Comparison of ENCODE assay signal across 8 cellular contexts in the genomic region with DNA sequence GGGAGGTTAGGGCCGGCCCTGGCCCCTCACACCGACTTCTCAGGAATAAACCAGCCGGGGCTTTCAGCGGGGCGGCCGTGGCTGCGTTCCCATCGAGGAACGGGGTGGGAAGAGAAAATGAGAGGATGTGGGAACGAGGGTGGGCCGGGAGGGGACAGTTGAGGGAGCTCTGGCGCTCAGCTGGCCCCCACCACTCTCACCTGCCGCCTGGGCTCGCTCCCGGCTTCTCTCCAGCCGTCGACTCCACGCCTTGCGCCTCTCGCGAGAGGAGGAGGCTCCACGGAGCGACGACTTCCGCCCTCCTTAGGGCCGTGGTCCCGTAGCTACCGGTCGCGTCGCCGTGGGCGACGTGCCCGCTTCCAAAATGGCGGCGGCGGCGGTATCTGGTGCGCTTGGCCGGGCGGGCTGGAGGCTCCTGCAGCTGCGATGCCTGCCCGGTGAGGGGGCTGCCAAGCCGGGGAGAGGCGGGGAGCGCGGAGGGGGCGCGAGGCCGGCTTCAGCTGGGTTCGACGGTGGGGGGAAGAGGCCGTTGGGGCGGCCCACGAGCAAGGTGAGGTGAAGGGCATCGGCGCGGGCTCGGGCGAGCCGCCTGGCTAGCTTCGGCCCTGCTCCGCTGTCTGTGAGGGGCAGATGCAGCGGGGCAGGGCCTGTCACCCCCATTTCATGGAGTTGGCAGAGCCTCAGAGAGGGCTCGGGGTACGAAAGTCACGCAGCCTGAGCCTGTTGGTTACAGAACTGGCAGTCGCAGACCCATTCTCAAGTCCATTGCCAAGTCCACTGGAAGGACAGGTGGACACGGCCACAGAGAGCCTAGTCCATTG. TPM values are rescaled to one million over a fixed set of nuclear protein-coding genes. Genes with fewer than 3 reads are reported as not detected.
DNase-seq lines count a peak whose midpoint lies in the region; ATAC-seq, FAIRE-seq and TF ChIP-seq lines count a peak whose summit lies in the region.

A gene (minus strand): TSS at position 244 of the 821 bp plus-strand sequence. CDS start 6,457 bp downstream, outside the sequence.
A gene with protein sequence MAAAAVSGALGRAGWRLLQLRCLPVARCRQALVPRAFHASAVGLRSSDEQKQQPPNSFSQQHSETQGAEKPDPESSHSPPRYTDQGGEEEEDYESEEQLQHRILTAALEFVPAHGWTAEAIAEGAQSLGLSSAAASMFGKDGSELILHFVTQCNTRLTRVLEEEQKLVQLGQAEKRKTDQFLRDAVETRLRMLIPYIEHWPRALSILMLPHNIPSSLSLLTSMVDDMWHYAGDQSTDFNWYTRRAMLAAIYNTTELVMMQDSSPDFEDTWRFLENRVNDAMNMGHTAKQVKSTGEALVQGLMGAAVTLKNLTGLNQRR (plus strand): TSS at position 338 of the 821 bp plus-strand sequence. CDS start 27 bp downstream, at position 365.

- H3K27me3 Mint-ChIP-seq in central memory CD8-positive, alpha-beta T cell = no peaks in the 10 kb centered on the region

- TF ChIP-seq CTCF in AG10803 (conservative IDR thresholded peaks at IDR 0.05; ENCODE audit: low read length) (no peak), keratinocyte (optimal IDR thresholded peaks at IDR 0.05 in 1 of 3, IDR thresholded peaks at IDR 0.05 in 1 of 3, conservative IDR thresholded peaks at IDR 0.05 in 1 of 3; ENCODE audit: extremely low read depth in 1 of 3, insufficient read depth in 2 of 3, low read length in 3 of 3) (no peak)

- peaks cover under 1 to 4% of the 10 kb centered on the region in 2 experiments for H3K36me3 ChIP-seq in keratinocyte (ENCODE audit: control insufficient read depth in 2 of 2, extremely low read depth in 1 of 2, insufficient read depth in 2 of 2, low read length in 2 of 2)

- ATAC-seq in GM19035 (IDR thresholded peaks at IDR 0.05; ENCODE audit: unreplicated experiment) (peak; percentile 98), HG03342 (IDR thresholded peaks at IDR 0.05; ENCODE audit: unreplicated experiment) (peak; percentile 97)
- ATAC-seq in activated CD4-positive, CD25-positive, alpha-beta regulatory T cell treated with anti-CD3 and anti-CD28 coated beads, Interleukin-2, amount 50 U/mL, for 24 hours = peak; percentile 99 to 100
- ATAC-seq in central memory CD8-positive, alpha-beta T cell (replicated peaks; ENCODE audit: extremely low read depth, poor library complexity, severe bottlenecking) = peak; percentile 100

- peaks cover 4% of the 10 kb centered on the region for H3K9me1 ChIP-seq in keratinocyte (ENCODE audit: control insufficient read depth, extremely low read depth, insufficient read depth, low read length)

- peak within 1 kb of the TSS; percentile 96 for H3K9ac ChIP-seq in keratinocyte (ENCODE audit: control insufficient read depth, extremely low read depth, insufficient read depth, low read length)

- H3K4me1 Mint-ChIP-seq in central memory CD8-positive, alpha-beta T cell = peaks cover 19% of the 10 kb centered on the region

- H3K4me2 ChIP-seq in keratinocyte (ENCODE audit: control insufficient read depth, extremely low read depth, insufficient read depth, low read depth, low read length) = peak within 1 kb of the TSS; percentile 96

- H3K4me3 ChIP-seq in AG10803 (ENCODE audit: low read length) = peak within 1 kb of the TSS; percentile 76
- H3K4me3 ChIP-seq in keratinocyte (ENCODE audit: control insufficient read depth in 2 of 3, extremely low read depth in 1 of 3, insufficient read depth in 2 of 3, low read depth in 1 of 3, low read length in 3 of 3) = peak within 1 kb of the TSS; percentile 97 to 98 (median 98)

- H3K4me1 ChIP-seq in keratinocyte (ENCODE audit: control insufficient read depth, extremely low read depth, insufficient read depth, low read length) = peaks cover 12% of the 10 kb centered on the region

- peaks cover 9% of the 10 kb centered on the region for H3K36me3 Mint-ChIP-seq in central memory CD8-positive, alpha-beta T cell (ENCODE audit: insufficient read depth)

- peak within 1 kb of the TSS; percentile 90 for H3K27ac Mint-ChIP-seq in central memory CD8-positive, alpha-beta T cell (ENCODE audit: low read depth)

- FAIRE-seq in keratinocyte (lab: Jason Lieb, UNC) = no peak

- H3K79me2 ChIP-seq in keratinocyte (ENCODE audit: control insufficient read depth, insufficient read depth, low read length) = peaks cover 51% of the 10 kb centered on the region

- H2AFZ ChIP-seq in keratinocyte (ENCODE audit: control insufficient read depth, low read length) = peak within 1 kb of the TSS; percentile 91

- dilution Hi-C loops in keratinocyte (cut with MboI; ENCODE audit: extremely low pct_ligation_motif_present, low sequenced_read_pairs) = no loop called here

- no peaks in the 10 kb centered on the region for H3K9me3 Mint-ChIP-seq in central memory CD8-positive, alpha-beta T cell

- H3K27ac ChIP-seq in keratinocyte (ENCODE audit: control insufficient read depth, insufficient read depth, low read length) = peak within 1 kb of the TSS; percentile 86

- H3K27me3 ChIP-seq in keratinocyte (ENCODE audit: control insufficient read depth, extremely low read depth, insufficient read depth, low read length) = no peaks in the 10 kb centered on the region

- peak within 1 kb of the TSS; percentile 89 for H3K4me3 Mint-ChIP-seq in central memory CD8-positive, alpha-beta T cell

- DNase-seq in AG10803 (ENCODE audit: low read depth) (peak; percentile 90), NCI-H446 treated with DMSO at 0.1 percent for 48 hours (lab: John Stamatoyannopoulos, UW) (peak; percentile 47), keratinocyte (ENCODE audit: low read depth, low spot score) (peak; percentile 41)
- peak; percentile 71 to 85 for DNase-seq in central memory CD8-positive, alpha-beta T cell (ENCODE audit: low spot score in 2 of 2)
- peak; percentile 85 to 92 (median 89) for DNase-seq in stimulated activated CD4-positive, alpha-beta T cell treated with anti-CD3 and anti-CD28 coated beads, Interleukin-12 subunit alpha, Interleukin-12 subunit beta, amount 100 ng/mL, for 48 hours (ENCODE audit: low read depth in 2 of 3, low spot score in 1 of 3)

- no peaks in the 10 kb centered on the region for H3K9me3 ChIP-seq in keratinocyte (ENCODE audit: control insufficient read depth, low read depth, low read length)

- H4K20me1 ChIP-seq in keratinocyte (ENCODE audit: control insufficient read depth, extremely low read depth, insufficient read depth, low read length) = no peaks in the 10 kb centered on the region

RNA-seq across cellular contexts. Expression of the first gene that starts in this region (rescaled TPM):
- polyA plus RNA-seq in keratinocyte = 75.4 to 84.2 TPM (median 76.3 TPM) in 3 replicates
- polyA plus RNA-seq in keratinocyte (2011; ENCODE audit: low read depth) = 59.2 TPM
- 67.5 and 81.6 TPM in 2 replicates for polyA plus RNA-seq in keratinocyte (2011; cell fraction: cytosol; rRNA removed)
- 86.1 and 89.8 TPM in 2 replicates for polyA plus RNA-seq in keratinocyte (2011; cell fraction: nucleus; rRNA removed)
- 43.0 and 58.5 TPM in 2 replicates for polyA plus RNA-seq in keratinocyte (2012; ENCODE audit: low replicate concordance)
- polyA minus RNA-seq in keratinocyte = 43.1 to 66.8 TPM (median 64.5 TPM) in 3 replicates
- 26.9 TPM for polyA minus RNA-seq in keratinocyte (2011; cell fraction: cytosol; rRNA and poly(A)+ RNA removed)
- polyA minus RNA-seq in keratinocyte (2011; cell fraction: nucleus; rRNA and poly(A)+ RNA removed) = 28.6 and 35.8 TPM in 2 replicates

RNA-seq across cellular contexts. Expression of the second gene that starts in this region (rescaled TPM):
- polyA plus RNA-seq in keratinocyte = 62.8 to 81.2 TPM (median 63.2 TPM) in 3 replicates
- polyA plus RNA-seq in keratinocyte (2011; ENCODE audit: low read depth) = 42.5 TPM
- 69.1 and 76.9 TPM in 2 replicates for polyA plus RNA-seq in keratinocyte (2011; cell fraction: cytosol; rRNA removed)
- polyA plus RNA-seq in keratinocyte (2011; cell fraction: nucleus; rRNA removed) = 81.5 and 93.9 TPM in 2 replicates
- polyA plus RNA-seq in keratinocyte (2012; ENCODE audit: low replicate concordance) = 34.2 and 38.4 TPM in 2 replicates
- 48.4 to 80.1 TPM (median 48.9 TPM) in 3 replicates for polyA minus RNA-seq in keratinocyte
- 35.9 TPM for polyA minus RNA-seq in keratinocyte (2011; cell fraction: cytosol; rRNA and poly(A)+ RNA removed)
- polyA minus RNA-seq in keratinocyte (2011; cell fraction: nucleus; rRNA and poly(A)+ RNA removed) = 14.8 and 27.1 TPM in 2 replicates

Comparison
In these comparisons a context has a peak if more than half of its experiments do, and no peak if none do; other contexts are left out.
1. Peak in every context shown above with its lines: DNase-seq, ATAC-seq, H3K4me3 ChIP-seq and H3K27ac ChIP-seq.